Comparison of ENCODE assay signal across 9 cellular contexts in the genomic region with DNA sequence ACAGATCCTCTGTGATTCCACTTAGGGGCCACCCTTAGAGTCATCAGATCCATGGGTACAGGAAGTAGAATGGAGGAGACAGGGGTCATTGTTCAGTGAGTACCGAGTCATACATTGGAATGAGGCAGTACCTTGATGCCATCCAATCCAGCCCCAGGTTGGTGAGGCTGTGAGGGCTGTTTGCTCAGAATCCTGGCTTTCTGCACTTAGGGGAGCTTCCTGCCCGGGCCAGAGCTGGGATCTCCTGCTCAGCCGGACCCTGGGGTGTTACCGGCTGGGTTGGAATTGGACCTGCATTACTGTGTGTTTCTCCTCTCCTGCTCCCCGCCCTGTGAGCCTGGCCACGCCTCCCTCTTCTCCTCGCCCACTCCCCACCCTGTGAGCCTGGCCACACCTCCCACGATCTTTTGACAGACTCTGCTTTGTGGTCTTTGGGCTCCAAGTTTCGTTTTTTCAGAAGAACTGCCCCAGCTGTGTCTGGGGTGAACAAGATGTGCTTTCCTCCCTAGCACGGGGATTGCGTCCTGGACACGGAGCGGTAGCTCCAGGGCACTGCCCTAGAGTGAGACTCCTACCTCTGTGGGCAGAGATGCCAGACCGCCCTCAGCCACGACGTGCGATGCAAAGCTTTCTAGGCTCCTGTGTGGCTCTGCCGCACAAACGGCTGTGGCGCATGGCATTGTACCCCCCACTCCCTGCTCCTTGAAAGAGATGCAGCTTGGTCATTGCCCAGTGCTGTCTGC. TPM values are rescaled to one million over a fixed set of nuclear protein-coding genes. Genes with fewer than 3 reads are reported as not detected.
DNase-seq lines count a peak whose midpoint lies in the region; ATAC-seq and TF ChIP-seq lines count a peak whose summit lies in the region.
"Had no signal": no experiment of that assay in that cellular context is flagged by ENCODE, and none has a peak within 500 bp of the region (broad histone marks: within the 10 kb centered on the region; RNA-seq: fewer than 3 reads in every experiment).

No MANE protein-coding gene starts in this region.

- TF ChIP-seq CTCF in GM13976 (IDR thresholded peaks at IDR 0.05; ENCODE audit: borderline replicate concordance, control extremely low read depth, extremely low read depth, insufficient read depth, missing control alignments) (no peak), MCF 10A (IDR thresholded peaks at IDR 0.05; ENCODE audit: unreplicated experiment) (no peak)

- no peaks in the 10 kb centered on the region for H3K9me3 Mint-ChIP-seq in MCF 10A (ENCODE audit: unreplicated experiment)

- in situ Hi-C loops in GM13976 (cut with MboI; ENCODE audit: low sequenced_read_pairs, unreplicated experiment), result no loop called here

- peak; percentile 61 for ATAC-seq in HG02943 (IDR thresholded peaks at IDR 0.05; ENCODE audit: low read depth, unreplicated experiment)
- ATAC-seq in stimulated activated naive CD8-positive, alpha-beta T cell treated with anti-CD3 and anti-CD28 coated beads, Interleukin-15, Interleukin-2, amounts not matched to agents 100 U/mL and 50 U/mL, for 24 hours, result peak; percentile 69

- H3K36me3 Mint-ChIP-seq in MCF 10A (ENCODE audit: insufficient read depth, unreplicated experiment), result peaks cover 65% of the 10 kb centered on the region

- WGBS in mesodermal cell (ENCODE audit: insufficient coverage in 2 of 2), 2 experiments, result 86 to 91% methylated on average over 15 to 20 of the region's 20 CpGs

- no peaks in the 10 kb centered on the region for H3K27me3 Mint-ChIP-seq in MCF 10A (ENCODE audit: insufficient read depth, unreplicated experiment)

- intact Hi-C loops in MCF 10A (cut with micrococcal nuclease), result no loop called here

- H3K4me3 ChIP-seq in mesodermal cell (ENCODE audit: extremely low read depth, insufficient read depth, low read length, poor library complexity, severe bottlenecking), result no peak overlapping the region
- H3K4me3 ChIP-seq: SK-N-MC had no signal

- peak; percentile 90 for DNase-seq in GM13976 (ENCODE audit: low spot score)
- peak; percentile 67 for DNase-seq in T-helper 9 cell
- DNase-seq in MCF 10A (ENCODE audit: unreplicated experiment), result peak; percentile 47
- peak; percentile 77 for DNase-seq in stimulated activated naive CD8-positive, alpha-beta T cell treated with anti-CD3 and anti-CD28 coated beads, Interleukin-15, Interleukin-2, amounts not matched to agents 100 U/mL and 50 U/mL, for 24 hours
- no peak for DNase-seq in NCI-H510A (lab: John Stamatoyannopoulos, UW)
- no peak for DNase-seq in OCI-M2 (lab: John Stamatoyannopoulos, UW; ENCODE audit: unreplicated experiment)

- H3K36me3 ChIP-seq in mesodermal cell (ENCODE audit: control insufficient read depth, insufficient read depth, low read length), result peaks cover 76% of the 10 kb centered on the region

- peaks cover 19% of the 10 kb centered on the region for H3K4me1 Mint-ChIP-seq in MCF 10A (ENCODE audit: insufficient read depth, unreplicated experiment)

- H3K27ac Mint-ChIP-seq in MCF 10A (ENCODE audit: low read depth, unreplicated experiment), result peak overlapping the region; percentile 87

- peak overlapping the region; percentile 75 for H3K27ac ChIP-seq in mesodermal cell (ENCODE audit: low read depth, low read length, severe bottlenecking)
- H3K27ac ChIP-seq: SK-N-MC had no signal

- POLR2A ChIA-PET in MCF 10A (lab: Yijun Ruan, JAX), result interaction anchor here (0.5 to 3.2 kb wide), 9 partner anchors 15 to 174 kb away, joined by 3 to 28 read pairs (median 4); a partner anchor contains a TSS

- CTCF ChIA-PET in MCF 10A (lab: Yijun Ruan, JAX), result interaction anchor here (0.9 to 1.9 kb wide), 5 partner anchors 13 to 166 kb away, joined by 3 to 7 read pairs (median 3); no protein-coding TSS in a partner anchor

- BruUV-seq in MCF 10A (replicated peaks; lab: Mats Ljungman, UMichigan), result no TSS peak

- H3K4me3 Mint-ChIP-seq in MCF 10A (ENCODE audit: unreplicated experiment), result peak overlapping the region; percentile 55

- H3K9me3 ChIP-seq in mesodermal cell (ENCODE audit: control insufficient read depth, low read length), result no peaks in the 10 kb centered on the region

- peaks cover 21% of the 10 kb centered on the region for H3K4me1 ChIP-seq in mesodermal cell (ENCODE audit: control insufficient read depth, insufficient read depth, low read length, poor library complexity, severe bottlenecking)

RNA-seq across cellular contexts. Expression of a gene that starts 15.4 kb away (rescaled TPM):
- 10.7 and 14.1 TPM in 2 replicates for total RNA-seq in MCF 10A (2022)
- 22.6 TPM for polyA plus RNA-seq in mesodermal cell (2013, experiment 1 of 2)
- 19.3 TPM for polyA plus RNA-seq in mesodermal cell (2013, experiment 2 of 2)

RNA-seq across cellular contexts. Expression of a gene that starts 35.6 kb away (rescaled TPM):
- 480 and 581 TPM in 2 replicates for total RNA-seq in MCF 10A (2022)
- polyA plus RNA-seq in mesodermal cell (2013, experiment 1 of 2), result 264 TPM
- polyA plus RNA-seq in mesodermal cell (2013, experiment 2 of 2), result 220 TPM

RNA-seq across cellular contexts. Expression of a gene that starts 42.9 kb away (rescaled TPM):
- 88.8 and 100 TPM in 2 replicates for total RNA-seq in MCF 10A (2022)
- 65.1 TPM for polyA plus RNA-seq in mesodermal cell (2013, experiment 1 of 2)
- polyA plus RNA-seq in mesodermal cell (2013, experiment 2 of 2), result 57.7 TPM

RNA-seq across cellular contexts. Expression of a gene that starts 43.4 kb away (rescaled TPM):
- 1.0 and 1.1 TPM in 2 replicates for total RNA-seq in MCF 10A (2022)
- polyA plus RNA-seq in mesodermal cell (2013, experiment 1 of 2), result 1.1 TPM
- not detected for polyA plus RNA-seq in mesodermal cell (2013, experiment 2 of 2)

RNA-seq across cellular contexts. Expression of a gene that starts 49.5 kb away (rescaled TPM):
- total RNA-seq in MCF 10A (2022), result 11.8 and 14.1 TPM in 2 replicates
- polyA plus RNA-seq in mesodermal cell (2013, experiment 1 of 2), result 10.9 TPM
- polyA plus RNA-seq in mesodermal cell (2013, experiment 2 of 2), result 9.7 TPM

Comparison
In these comparisons a context has a peak if more than half of its experiments do, and no peak if none do; other contexts are left out.
1. DNase-seq: peak in GM13976 (single experiment), T-helper 9 cell (single experiment), MCF 10A (single experiment) and stimulated activated naive CD8-positive, alpha-beta T cell treated with anti-CD3 and anti-CD28 coated beads, Interleukin-15, Interleukin-2, amounts not matched to agents 100 U/mL and 50 U/mL, for 24 hours (single experiment); none in NCI-H510A (single experiment) and OCI-M2 (single experiment).